In the genomic region with DNA sequence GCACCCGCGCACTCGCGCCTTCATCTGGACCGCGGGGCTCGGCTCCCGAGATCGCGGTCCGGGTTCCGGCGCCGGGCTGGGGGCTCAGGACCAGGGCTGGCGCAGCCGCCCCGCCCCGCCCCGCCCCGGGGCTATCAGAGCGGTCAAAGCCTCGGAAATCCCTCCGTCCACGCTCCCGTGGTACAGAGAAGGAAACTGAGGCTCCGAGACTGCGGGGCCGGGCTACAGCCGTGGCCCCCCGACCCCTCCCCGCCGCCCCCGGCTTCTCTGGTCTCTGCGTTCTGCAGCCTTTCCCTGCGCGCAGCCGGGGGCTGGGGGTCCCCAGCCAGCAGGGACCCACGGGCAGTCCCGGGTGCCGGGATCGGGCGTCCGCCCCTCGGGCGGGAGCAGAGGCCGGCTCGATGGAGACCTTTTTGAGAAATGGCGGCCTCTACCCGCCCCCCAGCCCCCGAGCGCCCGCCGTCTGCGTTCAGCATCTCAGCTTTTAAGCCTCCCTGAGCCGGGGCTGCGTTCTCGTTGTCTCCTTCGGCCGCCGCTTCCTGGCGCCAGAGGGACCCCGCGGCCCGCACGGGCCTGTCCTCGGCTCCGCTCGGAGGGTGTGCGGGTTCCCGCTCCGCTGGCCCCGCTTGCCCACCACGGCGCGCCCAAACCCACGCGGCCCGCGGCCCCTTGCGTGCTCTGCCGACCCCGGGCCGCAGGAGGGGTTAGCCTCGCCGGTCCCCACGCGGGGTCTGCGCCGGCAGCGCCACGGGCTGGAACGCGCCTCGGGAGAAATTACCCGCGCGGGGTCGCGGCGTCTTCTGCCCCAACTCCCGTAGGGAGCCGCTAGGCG, we compare ENCODE assay signal across 8 cellular contexts. TPM values are rescaled to one million over a fixed set of nuclear protein-coding genes. Genes with fewer than 3 reads are reported as not detected.
A peak's percentile ranks its signal among the peaks of the same experiment; 100 is the strongest.
DNase-seq lines count a peak whose midpoint lies in the region; ATAC-seq, FAIRE-seq and TF ChIP-seq lines count a peak whose summit lies in the region.

No MANE protein-coding gene starts in this region.

- DNase-seq in A673 (ENCODE audit: low spot score) (peak; percentile 68), HEK293T (ENCODE audit: extremely low spot score) (peak; percentile 56), fibroblast of pulmonary artery (ENCODE audit: low read depth) (peak; percentile 46), pancreas (peak in 2 of 6 donors; percentile 54 to 68)
- peak; percentile 48 for DNase-seq in activated CD4-positive, alpha-beta T cell treated with anti-CD3 and anti-CD28 coated beads, Interleukin-2, amount 10 ng/mL, durations not matched to agents 7 days and 5 days

- no peak for FAIRE-seq in pancreas (lab: Jason Lieb, UNC)

- intact Hi-C loops in A673 (cut with micrococcal nuclease; ENCODE audit: unreplicated experiment) (no loop called here), pancreas (cut with DNase I) (no loop called here)

- H3K4me3 Mint-ChIP-seq in activated CD4-positive, alpha-beta T cell treated with anti-CD3 and anti-CD28 coated beads, Interleukin-2, amount 10 ng/mL, durations not matched to agents 7 days and 5 days = no peak overlapping the region

- H3K9me3 ChIP-seq in A673 (ENCODE audit: low read depth, low read length, poor library complexity, severe bottlenecking) (no peaks in the 10 kb centered on the region), pancreas (no peaks in the 10 kb centered on the region)

- BruUV-seq in A673 (replicated peaks; lab: Mats Ljungman, UMichigan) = no TSS peak

- peak; percentile 53 for TF ChIP-seq CTCF in A673 (conservative IDR thresholded peaks at IDR 0.05; ENCODE audit: low read depth, low read length)
- peak; percentile 40 for TF ChIP-seq CTCF in fibroblast of pulmonary artery (IDR thresholded peaks at IDR 0.05; ENCODE audit: low read length, missing control alignments)
- no peak for TF ChIP-seq CTCF in pancreas (IDR thresholded peaks at IDR 0.05)

- H3K27me3 Mint-ChIP-seq in activated CD4-positive, alpha-beta T cell treated with anti-CD3 and anti-CD28 coated beads, Interleukin-2, amount 10 ng/mL, durations not matched to agents 7 days and 5 days = peaks cover 60% of the 10 kb centered on the region

- no peak overlapping the region for H3K27ac Mint-ChIP-seq in activated CD4-positive, alpha-beta T cell treated with anti-CD3 and anti-CD28 coated beads, Interleukin-2, amount 10 ng/mL, durations not matched to agents 7 days and 5 days

- H3K4me3 ChIP-seq in A673 (ENCODE audit: low read depth, low read length, poor library complexity, severe bottlenecking) (no peak overlapping the region), fibroblast of pulmonary artery (replicated peaks; ENCODE audit: low read depth, low read length) (no peak overlapping the region), pancreas (peak overlapping the region in 1 of 4 donors; percentile 40)

- H3K4me1 ChIP-seq in A673 (ENCODE audit: insufficient read depth, low read length, poor library complexity, severe bottlenecking) (peaks cover 36% of the 10 kb centered on the region), pancreas (peaks cover 5 to 23% (median 12%) of the 10 kb centered on the region in 3 donors)

- POLR2A ChIA-PET in A673 (lab: Charles Lee; ENCODE audit: low non-redundant PET) = no interaction called here
- POLR2A ChIA-PET in HEK293T (lab: Yijun Ruan, JAX) = interaction anchor here (1.4 to 3.7 kb wide), 3 partner anchors 8 to 23 kb away, joined by 3 to 54 read pairs (median 4); no protein-coding TSS in a partner anchor
- POLR2A ChIA-PET in activated CD4-positive, alpha-beta T cell treated with anti-CD3 and anti-CD28 coated beads, Interleukin-2, amount 10 ng/mL, durations not matched to agents 7 days and 5 days (lab: Charles Lee) = no interaction called here

- H3K9me3 Mint-ChIP-seq in activated CD4-positive, alpha-beta T cell treated with anti-CD3 and anti-CD28 coated beads, Interleukin-2, amount 10 ng/mL, durations not matched to agents 7 days and 5 days = no peaks in the 10 kb centered on the region

- H3K36me3 ChIP-seq in A673 (ENCODE audit: insufficient read depth, low read length, poor library complexity, severe bottlenecking) (no peaks in the 10 kb centered on the region), pancreas (no peaks in the 10 kb centered on the region)

- CTCF ChIA-PET in A673 (lab: Charles Lee) = interaction anchor here (0.6 to 0.9 kb wide), 2 partner anchors 51 to 511 kb away, joined by 3 to 8 read pairs; no protein-coding TSS in a partner anchor
- CTCF ChIA-PET in HEK293T (lab: Yijun Ruan, JAX) = interaction anchor here (0.6 to 0.7 kb wide), 2 partner anchors 99 to 421 kb away, joined by 3 to 4 read pairs; no protein-coding TSS in a partner anchor
- CTCF ChIA-PET in activated CD4-positive, alpha-beta T cell treated with anti-CD3 and anti-CD28 coated beads, Interleukin-2, amount 10 ng/mL, durations not matched to agents 7 days and 5 days (lab: Charles Lee) = interaction anchor here (0.6 kb wide), 2 partner anchors 24 to 758 kb away, joined by 3 to 4 read pairs; no protein-coding TSS in a partner anchor

- 2 to 4% methylated on average over 83 to 103 of the region's 103 CpGs for WGBS in pancreas, 2 donors

- H3K4me1 Mint-ChIP-seq in activated CD4-positive, alpha-beta T cell treated with anti-CD3 and anti-CD28 coated beads, Interleukin-2, amount 10 ng/mL, durations not matched to agents 7 days and 5 days = peaks cover 28% of the 10 kb centered on the region

- H3K27me3 ChIP-seq in A673 (replicated peaks; ENCODE audit: insufficient read depth, low read depth, low read length, poor library complexity) (peaks cover 99% of the 10 kb centered on the region), pancreas (peaks cover 0 to 43% (median 10%) of the 10 kb centered on the region in 4 donors)

- H3K27ac ChIP-seq in A673 (ENCODE audit: low read depth, low read length, poor library complexity, severe bottlenecking) (no peak overlapping the region), pancreas (no peak overlapping the region)

- peak in 3 of 4 donors; percentile 40 to 62 (median 60) for ATAC-seq in pancreas
- ATAC-seq in GM21447 (IDR thresholded peaks at IDR 0.05; ENCODE audit: unreplicated experiment) = no peak
- ATAC-seq in HG02884 (IDR thresholded peaks at IDR 0.05; ENCODE audit: unreplicated experiment) = no peak
- ATAC-seq in HG03442 (IDR thresholded peaks at IDR 0.05; ENCODE audit: unreplicated experiment) = no peak

- peaks cover 12% of the 10 kb centered on the region for H3K36me3 Mint-ChIP-seq in activated CD4-positive, alpha-beta T cell treated with anti-CD3 and anti-CD28 coated beads, Interleukin-2, amount 10 ng/mL, durations not matched to agents 7 days and 5 days (ENCODE audit: low read depth)

TF ChIP-seq in HEK293T, 16 proteins besides CTCF, POLR2A, EP300 and RAD21:
- TF ChIP-seq FOXM1 (IDR thresholded peaks at IDR 0.05; ENCODE audit: borderline replicate concordance) (no peak), ELF4 (IDR thresholded peaks at IDR 0.05) (no peak), SP1 (IDR thresholded peaks at IDR 0.05) (no peak), NFRKB (IDR thresholded peaks at IDR 0.05) (no peak), SUZ12 (IDR thresholded peaks at IDR 0.05) (no peak), CTBP1 (IDR thresholded peaks at IDR 0.05; ENCODE audit: borderline replicate concordance) (no peak), LEF1 (IDR thresholded peaks at IDR 0.05; ENCODE audit: borderline replicate concordance) (no peak), BHLHE40 (IDR thresholded peaks at IDR 0.05; ENCODE audit: borderline replicate concordance) (no peak), FOXA1 (IDR thresholded peaks at IDR 0.05) (no peak), HDGF (IDR thresholded peaks at IDR 0.05; ENCODE audit: borderline replicate concordance) (no peak), FOXK2 (IDR thresholded peaks at IDR 0.05) (no peak)
- TF ChIP-seq, protein P1, sequence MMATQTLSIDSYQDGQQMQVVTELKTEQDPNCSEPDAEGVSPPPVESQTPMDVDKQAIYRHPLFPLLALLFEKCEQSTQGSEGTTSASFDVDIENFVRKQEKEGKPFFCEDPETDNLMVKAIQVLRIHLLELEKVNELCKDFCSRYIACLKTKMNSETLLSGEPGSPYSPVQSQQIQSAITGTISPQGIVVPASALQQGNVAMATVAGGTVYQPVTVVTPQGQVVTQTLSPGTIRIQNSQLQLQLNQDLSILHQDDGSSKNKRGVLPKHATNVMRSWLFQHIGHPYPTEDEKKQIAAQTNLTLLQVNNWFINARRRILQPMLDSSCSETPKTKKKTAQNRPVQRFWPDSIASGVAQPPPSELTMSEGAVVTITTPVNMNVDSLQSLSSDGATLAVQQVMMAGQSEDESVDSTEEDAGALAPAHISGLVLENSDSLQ (IDR thresholded peaks at IDR 0.05) = no peak

RNA-seq across cellular contexts. Expression of a gene that starts 1.5 kb away (rescaled TPM):
- 0.15 and 0.43 TPM in 2 replicates for total RNA-seq in A673 (2021)
- total RNA-seq in activated CD4-positive, alpha-beta T cell treated with anti-CD3 and anti-CD28 coated beads, Interleukin-2, amount 10 ng/mL, durations not matched to agents 7 days and 5 days = 10 to 100 TPM; 85.8 to 86.1 TPM
- total RNA-seq in pancreas = 1 to 10 TPM in 1 of 6 donors, under 1 TPM in 4, not detected in 1; 0.04 to 1.1 (median 0.23) TPM
- under 1 TPM; 0.05 to 0.19 TPM for polyA plus RNA-seq in pancreas

Comparison
In these comparisons a context has a peak if more than half of its experiments do, and no peak if none do; other contexts are left out.
1. CTCF ChIP-seq: peak in A673 (single experiment) and fibroblast of pulmonary artery (single experiment); none in pancreas (0 of 4).
2. ATAC-seq: peak in pancreas (3 of 4); none in GM21447 (single experiment), HG02884 (single experiment) and HG03442 (single experiment).
3. RNA of a gene that starts 1.5 kb away (total RNA-seq): 85.8 to 86.1 TPM in activated CD4-positive, alpha-beta T cell treated with anti-CD3 and anti-CD28 coated beads, Interleukin-2, amount 10 ng/mL, durations not matched to agents 7 days and 5 days; 0.15 to 0.43 TPM in A673 and 0.04 to 1.1 TPM in pancreas; every median in the first group is over 10 times any median in the second.